In genomic region chr5:141664733-141665461, GRCh38 we compare ENCODE assay signal across 7 cellular contexts. TPM values are rescaled to one million over a fixed set of nuclear protein-coding genes. Genes with fewer than 3 reads are reported as not detected.
DNase-seq lines count a peak whose midpoint lies in the region; ATAC-seq, FAIRE-seq and TF ChIP-seq lines count a peak whose summit lies in the region.

No MANE protein-coding gene starts in this region.

- 23 to 34% (median 30%) methylated on average over 13 of the region's 13 CpGs for WGBS in small intestine, 3 donors

- TF ChIP-seq CTCF in GM12801 (IDR thresholded peaks at IDR 0.05; ENCODE audit: extremely low read depth, insufficient read length), result peak; percentile 3
- peak; percentile 87 for TF ChIP-seq CTCF in LNCaP clone FGC (IDR thresholded peaks at IDR 0.05; ENCODE audit: control insufficient read depth, extremely low read depth, insufficient read depth)

- DNase-seq in GOT3 (lab: John Stamatoyannopoulos, UW) (peak; percentile 22), LNCaP clone FGC (ENCODE audit: low read depth) (peak; percentile 43), T follicular helper cell (ENCODE audit: low read depth) (peak; percentile 50), left ventricle myocardium superior (peak; percentile 86), small intestine (peak; percentile 82)
- DNase-seq in activated naive CD8-positive, alpha-beta T cell treated with anti-CD3 and anti-CD28 coated beads, Interleukin-2, amount 50 U/mL, for 24 hours, result peak; percentile 78

- no peak for FAIRE-seq in small intestine (lab: Jason Lieb, UNC)

- H3K27me3 ChIP-seq in small intestine (ENCODE audit: control insufficient read depth in 2 of 2, insufficient read depth in 2 of 2, low read length in 2 of 2), result no peaks in the 10 kb centered on the region

- H3K27me3 Mint-ChIP-seq in activated naive CD8-positive, alpha-beta T cell treated with anti-CD3 and anti-CD28 coated beads, Interleukin-2, amount 50 U/mL, for 24 hours, result no peaks in the 10 kb centered on the region

- H3K4me1 ChIP-seq in small intestine (ENCODE audit: control insufficient read depth in 2 of 2, insufficient read depth in 1 of 2, low read depth in 1 of 2, low read length in 1 of 2), result no peaks in the 10 kb centered on the region

- intact Hi-C loops in left ventricle myocardium superior (cut with micrococcal nuclease), result no loop called here

- H3K27ac Mint-ChIP-seq in activated naive CD8-positive, alpha-beta T cell treated with anti-CD3 and anti-CD28 coated beads, Interleukin-2, amount 50 U/mL, for 24 hours, result no peak overlapping the region

- ATAC-seq in activated naive CD8-positive, alpha-beta T cell treated with anti-CD3 and anti-CD28 coated beads, Interleukin-2, amount 50 U/mL, for 24 hours, result peak; percentile 89
- ATAC-seq in left ventricle myocardium superior, result peak; percentile 86

- H3K4me3 Mint-ChIP-seq in activated naive CD8-positive, alpha-beta T cell treated with anti-CD3 and anti-CD28 coated beads, Interleukin-2, amount 50 U/mL, for 24 hours, result no peak overlapping the region

- H3K4me1 Mint-ChIP-seq in activated naive CD8-positive, alpha-beta T cell treated with anti-CD3 and anti-CD28 coated beads, Interleukin-2, amount 50 U/mL, for 24 hours, result peaks cover 2% of the 10 kb centered on the region

- no peaks in the 10 kb centered on the region for H3K9me3 ChIP-seq in small intestine (ENCODE audit: control insufficient read depth, low read depth)

- no peaks in the 10 kb centered on the region for H3K9me3 Mint-ChIP-seq in activated naive CD8-positive, alpha-beta T cell treated with anti-CD3 and anti-CD28 coated beads, Interleukin-2, amount 50 U/mL, for 24 hours

- no peaks in the 10 kb centered on the region for H3K36me3 ChIP-seq in small intestine (ENCODE audit: control insufficient read depth in 2 of 2, insufficient read depth in 2 of 2, low read length in 2 of 2)

- H3K4me3 ChIP-seq in LNCaP clone FGC (ENCODE audit: low read depth, low read length), result no peak overlapping the region
- no peak overlapping the region for H3K4me3 ChIP-seq in small intestine (ENCODE audit: low read depth in 1 of 2, low read length in 2 of 2)

- no peak overlapping the region for H3K27ac ChIP-seq in small intestine (ENCODE audit: low read depth in 1 of 2, low read length in 1 of 2)

- H3K36me3 Mint-ChIP-seq in activated naive CD8-positive, alpha-beta T cell treated with anti-CD3 and anti-CD28 coated beads, Interleukin-2, amount 50 U/mL, for 24 hours (ENCODE audit: low read depth), result no peaks in the 10 kb centered on the region

RNA-seq across cellular contexts. Expression of gene FCHSD1, which starts 13.7 kb away (rescaled TPM):
- 3.7 TPM for total RNA-seq in left ventricle myocardium superior
- 10 to 100 TPM in 2 of 3 donors, 1 to 10 TPM in 1; 8.3 to 14.8 (median 12.4) TPM for polyA plus RNA-seq in small intestine

RNA-seq across cellular contexts. Expression of gene ARAP3, which starts 17.1 kb away (rescaled TPM):
- 13.2 TPM for total RNA-seq in left ventricle myocardium superior
- polyA plus RNA-seq in small intestine, result 1 to 10 TPM in 2 of 3 donors, under 1 TPM in 1; 0.45 to 7.7 (median 1.6) TPM

RNA-seq across cellular contexts. Expression of gene RELL2, which starts 28.1 kb away (rescaled TPM):
- 0.55 TPM for total RNA-seq in left ventricle myocardium superior
- 1 to 10 TPM; 3.4 to 5.4 (median 4.3) TPM for polyA plus RNA-seq in small intestine

RNA-seq across cellular contexts. Expression of gene HDAC3, which starts 28.2 kb away (rescaled TPM):
- total RNA-seq in left ventricle myocardium superior, result 28.9 TPM
- polyA plus RNA-seq in small intestine, result 10 to 100 TPM; 39.0 to 56.2 (median 42.9) TPM

RNA-seq across cellular contexts. Expression of gene DIAPH1, which starts 46.1 kb away (rescaled TPM):
- 36.6 TPM for total RNA-seq in left ventricle myocardium superior
- 10 to 100 TPM; 58.4 to 97.3 (median 87.8) TPM for polyA plus RNA-seq in small intestine

Comparison
In these comparisons a context has a peak if more than half of its experiments do, and no peak if none do; other contexts are left out.
1. DNase-seq: peak in every context shown above with its lines; median percentile 86 in left ventricle myocardium superior; 82 in small intestine; 78 in activated naive CD8-positive, alpha-beta T cell treated with anti-CD3 and anti-CD28 coated beads, Interleukin-2, amount 50 U/mL, for 24 hours; 50 in T follicular helper cell; 43 in LNCaP clone FGC; 22 in GOT3.